13 cellular contexts compared by ENCODE assay signal in the genomic region with DNA sequence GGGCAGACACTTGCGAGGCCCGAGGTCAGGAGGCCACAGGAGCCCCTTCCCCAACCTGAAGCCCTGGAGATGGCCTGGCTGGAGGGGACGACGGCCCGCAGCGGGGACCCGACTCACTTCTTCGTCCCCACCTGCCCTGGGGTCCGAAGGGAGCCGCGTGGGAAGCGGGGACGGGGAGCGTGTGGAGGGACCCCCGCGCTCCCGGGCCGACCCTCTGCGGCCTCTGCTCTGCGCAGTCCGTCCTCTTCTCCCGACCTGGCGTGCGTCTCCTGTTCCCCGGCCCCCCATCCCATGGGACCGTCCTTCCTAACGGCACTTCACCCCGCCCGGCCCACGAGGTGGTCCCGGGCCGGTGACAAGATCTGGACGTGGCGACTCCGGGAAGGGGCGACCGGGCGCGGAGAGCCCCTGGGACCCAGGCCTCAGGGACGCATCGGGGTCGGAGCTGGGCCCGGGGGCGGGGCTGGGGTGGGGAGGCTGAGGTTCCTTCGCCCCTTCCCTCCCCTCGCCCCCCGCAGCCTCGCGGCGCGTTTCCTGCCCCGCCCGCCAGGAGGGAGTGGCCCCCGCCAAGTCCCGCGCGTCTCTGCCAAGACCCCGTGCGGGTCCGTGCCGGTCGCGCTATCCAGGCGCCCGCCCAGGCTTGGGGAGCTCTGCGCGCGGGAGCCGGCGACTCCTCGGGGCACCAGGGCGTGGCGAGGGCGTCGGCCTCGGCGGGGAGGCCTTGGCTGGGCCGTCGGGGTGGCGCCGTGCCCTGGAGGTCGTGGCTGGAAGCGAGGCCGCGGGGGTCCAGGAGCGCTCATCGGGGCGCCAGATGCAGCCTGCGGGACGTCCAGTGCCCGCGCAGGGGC.
A peak's percentile ranks its signal among the peaks of the same experiment; 100 is the strongest.
DNase-seq lines count a peak whose midpoint lies in the region; ATAC-seq, FAIRE-seq and TF ChIP-seq lines count a peak whose summit lies in the region.
"Had no signal": no experiment of that assay in that cellular context is flagged by ENCODE, and none has a peak within 500 bp of the region (broad histone marks: within the 10 kb centered on the region; RNA-seq: fewer than 3 reads in every experiment).

No MANE protein-coding gene starts in this region.

- H3K27ac ChIP-seq in coronary artery = no peak overlapping the region
- no peak overlapping the region for H3K27ac ChIP-seq in small intestine (ENCODE audit: low read depth in 1 of 2, low read length in 1 of 2)
- H3K27ac ChIP-seq in effector memory CD4-positive, alpha-beta T cell (ENCODE audit: insufficient read depth, low read length, poor library complexity, severe bottlenecking) = no peak overlapping the region

- DNase-seq in GM10266 (ENCODE audit: extremely low spot score) (peak; percentile 15), coronary artery (ENCODE audit: low spot score) (no peak), kidney epithelial cell (ENCODE audit: low read depth) (no peak), small intestine (peak; percentile 31), nucleus accumbens (lab: John Stamatoyannopoulos, UW) (no peak), UCSD-AML1 (lab: John Stamatoyannopoulos, UW; ENCODE audit: unreplicated experiment) (no peak)
- DNase-seq in effector memory CD4-positive, alpha-beta T cell = no peak
- DNase-seq: activated CD8-positive, alpha-beta memory T cell treated with anti-CD3 and anti-CD28 coated beads, Interleukin-2, amount 50 U/mL, for 48 hours; CD4-positive, alpha-beta memory T cell; NCI-H2029 treated with DMSO at 0.1 percent for 48 hours; stimulated activated CD4-positive, alpha-beta T cell treated with anti-CD3 and anti-CD28 coated beads, Interleukin-4, amount 100 ng/mL, for 4 hours had no signal

- no peaks in the 10 kb centered on the region for H3K4me1 ChIP-seq in small intestine (ENCODE audit: control insufficient read depth in 2 of 2, insufficient read depth in 1 of 2, low read depth in 1 of 2, low read length in 1 of 2)
- peaks cover 4% of the 10 kb centered on the region for H3K4me1 ChIP-seq in effector memory CD4-positive, alpha-beta T cell (ENCODE audit: control insufficient read depth, insufficient read depth, low read length, poor library complexity, severe bottlenecking)

- H3K36me3 ChIP-seq in kidney epithelial cell (ENCODE audit: control insufficient read depth, insufficient read depth, low read length) (no peaks in the 10 kb centered on the region), small intestine (ENCODE audit: control insufficient read depth in 2 of 2, insufficient read depth in 2 of 2, low read length in 2 of 2) (no peaks in the 10 kb centered on the region)
- H3K36me3 ChIP-seq in effector memory CD4-positive, alpha-beta T cell (ENCODE audit: control insufficient read depth, insufficient read depth, low read length) = no peaks in the 10 kb centered on the region
- H3K36me3 ChIP-seq: gastroesophageal sphincter had no signal

- WGBS in small intestine, 3 donors = 18 to 30% (median 19%) methylated on average over 66 to 92 of the region's 92 CpGs

- peak overlapping the region; percentile 64 for H3K4me3 ChIP-seq in coronary artery
- peak overlapping the region; percentile 7 for H3K4me3 ChIP-seq in kidney epithelial cell (ENCODE audit: low read depth, low read length)
- H3K4me3 ChIP-seq in small intestine (ENCODE audit: low read depth in 1 of 2, low read length in 2 of 2) = peak overlapping the region in 1 of 2 donors; percentile 21
- no peak overlapping the region for H3K4me3 ChIP-seq in effector memory CD4-positive, alpha-beta T cell (ENCODE audit: insufficient read depth, low read depth, low read length, poor library complexity, severe bottlenecking)

- TF ChIP-seq CTCF in GM10266 (IDR thresholded peaks at IDR 0.05; ENCODE audit: control insufficient read depth, insufficient read depth, low read depth, missing control alignments) (no peak), coronary artery (IDR thresholded peaks at IDR 0.05) (no peak), kidney epithelial cell (IDR thresholded peaks at IDR 0.05; ENCODE audit: insufficient read depth, low read length, poor library complexity, severe bottlenecking) (no peak)

- no peak for FAIRE-seq in small intestine (lab: Jason Lieb, UNC)

- no peaks in the 10 kb centered on the region for H3K9me3 ChIP-seq in small intestine (ENCODE audit: control insufficient read depth, low read depth)
- H3K9me3 ChIP-seq in effector memory CD4-positive, alpha-beta T cell (ENCODE audit: control insufficient read depth, low read length) = no peaks in the 10 kb centered on the region

- ATAC-seq in HG02588 (IDR thresholded peaks at IDR 0.05; ENCODE audit: unreplicated experiment) = no peak
- ATAC-seq: gastroesophageal sphincter had no signal

- H3K27me3 ChIP-seq in kidney epithelial cell (ENCODE audit: control insufficient read depth, insufficient read depth, low read length) (peaks cover 21% of the 10 kb centered on the region), small intestine (ENCODE audit: control insufficient read depth in 2 of 2, insufficient read depth in 2 of 2, low read length in 2 of 2) (peaks cover 0 to 5% of the 10 kb centered on the region in 2 donors)
- peaks cover 6% of the 10 kb centered on the region for H3K27me3 ChIP-seq in effector memory CD4-positive, alpha-beta T cell (replicated peaks; ENCODE audit: control insufficient read depth, insufficient read depth, low read length, poor library complexity, severe bottlenecking)

Comparison
In these comparisons a context has a peak if more than half of its experiments do, and no peak if none do; other contexts are left out.
1. DNase-seq: peak in GM10266 (single experiment) and small intestine (single experiment); none in coronary artery (single experiment), kidney epithelial cell (single experiment), nucleus accumbens (0 of 56), UCSD-AML1 (single experiment) and effector memory CD4-positive, alpha-beta T cell (0 of 3).